In the genomic region with DNA sequence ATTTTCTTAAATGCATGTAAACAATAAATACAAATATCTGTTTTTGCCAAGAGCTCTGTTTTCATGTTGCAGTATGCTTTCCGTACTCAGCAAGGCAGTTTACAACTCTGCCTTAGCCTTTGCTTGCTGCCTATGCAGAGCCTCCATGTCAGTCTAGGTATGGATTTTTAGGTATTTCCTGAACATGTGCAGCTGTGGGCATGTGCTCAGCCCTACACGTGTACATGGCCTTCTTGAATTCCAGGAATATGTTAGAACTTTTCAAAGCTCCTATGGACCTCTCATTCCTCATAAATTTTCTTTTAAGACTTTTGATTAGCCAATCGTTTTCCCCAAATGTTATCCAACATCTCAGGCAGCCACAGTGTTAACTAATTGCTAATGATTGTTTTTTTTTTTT, we compare ENCODE assay signal across 8 cellular contexts.
"Had no signal": no experiment of that assay in that cellular context is flagged by ENCODE, and none has a peak within 500 bp of the region (broad histone marks: within the 10 kb centered on the region; RNA-seq: fewer than 3 reads in every experiment).

No MANE protein-coding gene starts in this region.

- H3K4me3 ChIP-seq: GM12878 had no signal

- FAIRE-seq: G401.6, GM12878, GM12891, GM12892, GM18507, GM19239 had no signal

- DNase-seq: GDM1, GF-D8 had no signal

- ATAC-seq: GM12878 had no signal
